13 cellular contexts compared by ENCODE assay signal in the genomic region with DNA sequence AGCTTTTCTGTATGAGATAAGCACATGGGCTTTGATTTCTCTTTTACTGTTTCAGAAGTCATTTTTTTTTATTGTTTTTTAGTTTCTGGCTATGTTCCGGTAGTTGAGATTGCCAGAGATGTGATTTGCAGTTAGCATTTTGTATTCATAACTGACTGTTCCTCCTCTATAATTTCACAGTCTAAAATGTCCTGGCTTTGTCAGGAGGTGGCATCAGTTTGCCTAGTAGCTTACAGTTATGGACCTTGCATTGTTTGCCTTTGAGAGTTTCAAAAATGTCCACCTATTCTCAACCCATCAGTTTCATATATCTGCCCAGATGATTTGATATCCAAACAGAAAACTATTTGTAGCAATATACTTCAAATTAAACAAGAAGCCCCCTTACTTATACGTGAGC. TPM values are rescaled to one million over a fixed set of nuclear protein-coding genes. Genes with fewer than 3 reads are reported as not detected.
A peak's percentile ranks its signal among the peaks of the same experiment; 100 is the strongest.
DNase-seq lines count a peak whose midpoint lies in the region; ATAC-seq and TF ChIP-seq lines count a peak whose summit lies in the region.
"Had no signal": no experiment of that assay in that cellular context is flagged by ENCODE, and none has a peak within 500 bp of the region (broad histone marks: within the 10 kb centered on the region; RNA-seq: fewer than 3 reads in every experiment).

No MANE protein-coding gene starts in this region.

- H3K27me3 ChIP-seq in hepatocyte, result no peaks in the 10 kb centered on the region
- H3K27me3 ChIP-seq: tibial nerve had no signal

- no peak overlapping the region for H3K4me3 ChIP-seq in hepatocyte
- H3K4me3 ChIP-seq: tibial nerve had no signal

- DNase-seq in ACHN (peak; percentile 18), hepatocyte (ENCODE audit: low spot score) (peak; percentile 28)
- no peak for DNase-seq in activated T-cell treated with anti-CD3 and anti-CD28 coated beads, Interleukin-2, amount 50 U/mL, for 4 hours
- DNase-seq: DMS153; stimulated activated CD4-positive, alpha-beta T cell treated with anti-CD3 and anti-CD28 coated beads, Interleukin-2, amount 100 ng/mL, for 24 hours; T-helper 1 cell had no signal

- no peaks in the 10 kb centered on the region for H3K9me3 ChIP-seq in hepatocyte (ENCODE audit: low read depth)
- H3K9me3 ChIP-seq: tibial nerve had no signal

- no peaks in the 10 kb centered on the region for H3K36me3 ChIP-seq in hepatocyte (replicated peaks; ENCODE audit: insufficient read depth, low read depth)
- H3K36me3 ChIP-seq: tibial nerve had no signal

- TF ChIP-seq CTCF in GM12873 (IDR thresholded peaks at IDR 0.05; ENCODE audit: insufficient read depth, low read depth, low read length, missing control alignments), result peak; percentile 23
- peak; percentile 55 for TF ChIP-seq CTCF in hepatocyte (IDR thresholded peaks at IDR 0.05; ENCODE audit: poor library complexity)

- peaks cover 4% of the 10 kb centered on the region for H3K27me3 Mint-ChIP-seq in activated T-cell treated with anti-CD3 and anti-CD28 coated beads, Interleukin-2, amount 50 U/mL, for 4 hours (ENCODE audit: low read depth)

- H3K79me2 ChIP-seq in hepatocyte, result no peaks in the 10 kb centered on the region

- H3K4me3 Mint-ChIP-seq in activated T-cell treated with anti-CD3 and anti-CD28 coated beads, Interleukin-2, amount 50 U/mL, for 4 hours, result no peak overlapping the region

- no peaks in the 10 kb centered on the region for H3K4me1 Mint-ChIP-seq in activated T-cell treated with anti-CD3 and anti-CD28 coated beads, Interleukin-2, amount 50 U/mL, for 4 hours (ENCODE audit: low read depth)

- WGBS in hepatocyte (ENCODE audit: low lambda C conversion rate, missing lambda C conversion rate), result 70% methylated on average over 2 of the region's 2 CpGs

- H2AFZ ChIP-seq in hepatocyte, result no peak overlapping the region

- H3K27ac ChIP-seq in hepatocyte, result no peak overlapping the region
- H3K27ac ChIP-seq: KMS-11, tibial nerve had no signal

- ATAC-seq in SK-N-SH treated with all-trans-retinoic acid at 6 μM for 48 hours (peak; percentile 80), GM18517 (IDR thresholded peaks at IDR 0.05; ENCODE audit: unreplicated experiment) (no peak), HG02759 (IDR thresholded peaks at IDR 0.05; ENCODE audit: unreplicated experiment) (no peak), HG03342 (IDR thresholded peaks at IDR 0.05; ENCODE audit: unreplicated experiment) (no peak)
- no peak for ATAC-seq in activated T-cell treated with anti-CD3 and anti-CD28 coated beads, Interleukin-2, amount 50 U/mL, for 4 hours

- H3K4me2 ChIP-seq in hepatocyte, result no peak overlapping the region
- H3K4me2 ChIP-seq: KMS-11 had no signal

- H3K9me3 Mint-ChIP-seq in activated T-cell treated with anti-CD3 and anti-CD28 coated beads, Interleukin-2, amount 50 U/mL, for 4 hours, result no peaks in the 10 kb centered on the region

- H4K20me1 ChIP-seq in hepatocyte (ENCODE audit: insufficient read depth, poor library complexity, severe bottlenecking), result no peaks in the 10 kb centered on the region

- peaks cover 22% of the 10 kb centered on the region for H3K4me1 ChIP-seq in hepatocyte (ENCODE audit: insufficient read depth)
- H3K4me1 ChIP-seq: tibial nerve had no signal

- no peaks in the 10 kb centered on the region for H3K36me3 Mint-ChIP-seq in activated T-cell treated with anti-CD3 and anti-CD28 coated beads, Interleukin-2, amount 50 U/mL, for 4 hours (ENCODE audit: insufficient read depth)

- in situ Hi-C loops in ACHN (cut with HindIII; ENCODE audit: low pct_ligation_motif_present, low pct_unique_long_range_greater_than_20kb, low sequenced_read_pairs), result no loop called here

- H3K9me2 ChIP-seq in hepatocyte (replicated peaks; ENCODE audit: insufficient read depth), result no peaks in the 10 kb centered on the region

TF ChIP-seq in SK-N-SH treated with all-trans-retinoic acid at 6 μM for 48 hours, 23 proteins besides CTCF, POLR2A, EP300 and RAD21:
- TF ChIP-seq, protein P1, sequence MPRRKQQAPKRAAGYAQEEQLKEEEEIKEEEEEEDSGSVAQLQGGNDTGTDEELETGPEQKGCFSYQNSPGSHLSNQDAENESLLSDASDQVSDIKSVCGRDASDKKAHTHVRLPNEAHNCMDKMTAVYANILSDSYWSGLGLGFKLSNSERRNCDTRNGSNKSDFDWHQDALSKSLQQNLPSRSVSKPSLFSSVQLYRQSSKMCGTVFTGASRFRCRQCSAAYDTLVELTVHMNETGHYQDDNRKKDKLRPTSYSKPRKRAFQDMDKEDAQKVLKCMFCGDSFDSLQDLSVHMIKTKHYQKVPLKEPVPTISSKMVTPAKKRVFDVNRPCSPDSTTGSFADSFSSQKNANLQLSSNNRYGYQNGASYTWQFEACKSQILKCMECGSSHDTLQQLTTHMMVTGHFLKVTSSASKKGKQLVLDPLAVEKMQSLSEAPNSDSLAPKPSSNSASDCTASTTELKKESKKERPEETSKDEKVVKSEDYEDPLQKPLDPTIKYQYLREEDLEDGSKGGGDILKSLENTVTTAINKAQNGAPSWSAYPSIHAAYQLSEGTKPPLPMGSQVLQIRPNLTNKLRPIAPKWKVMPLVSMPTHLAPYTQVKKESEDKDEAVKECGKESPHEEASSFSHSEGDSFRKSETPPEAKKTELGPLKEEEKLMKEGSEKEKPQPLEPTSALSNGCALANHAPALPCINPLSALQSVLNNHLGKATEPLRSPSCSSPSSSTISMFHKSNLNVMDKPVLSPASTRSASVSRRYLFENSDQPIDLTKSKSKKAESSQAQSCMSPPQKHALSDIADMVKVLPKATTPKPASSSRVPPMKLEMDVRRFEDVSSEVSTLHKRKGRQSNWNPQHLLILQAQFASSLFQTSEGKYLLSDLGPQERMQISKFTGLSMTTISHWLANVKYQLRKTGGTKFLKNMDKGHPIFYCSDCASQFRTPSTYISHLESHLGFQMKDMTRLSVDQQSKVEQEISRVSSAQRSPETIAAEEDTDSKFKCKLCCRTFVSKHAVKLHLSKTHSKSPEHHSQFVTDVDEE (CRISPR knock-in tag; IDR thresholded peaks at IDR 0.05), result no peak
- no peak for TF ChIP-seq ZNF565 (CRISPR knock-in tag; conservative IDR thresholded peaks at IDR 0.05; ENCODE audit: low read depth)
- no peak for TF ChIP-seq ZNF70 (CRISPR knock-in tag; IDR thresholded peaks at IDR 0.05)
- no peak for TF ChIP-seq ZNF8 (CRISPR knock-in tag; IDR thresholded peaks at IDR 0.05)
- no peak for TF ChIP-seq ISL1 (CRISPR knock-in tag; IDR thresholded peaks at IDR 0.05)
- TF ChIP-seq, protein P2, sequence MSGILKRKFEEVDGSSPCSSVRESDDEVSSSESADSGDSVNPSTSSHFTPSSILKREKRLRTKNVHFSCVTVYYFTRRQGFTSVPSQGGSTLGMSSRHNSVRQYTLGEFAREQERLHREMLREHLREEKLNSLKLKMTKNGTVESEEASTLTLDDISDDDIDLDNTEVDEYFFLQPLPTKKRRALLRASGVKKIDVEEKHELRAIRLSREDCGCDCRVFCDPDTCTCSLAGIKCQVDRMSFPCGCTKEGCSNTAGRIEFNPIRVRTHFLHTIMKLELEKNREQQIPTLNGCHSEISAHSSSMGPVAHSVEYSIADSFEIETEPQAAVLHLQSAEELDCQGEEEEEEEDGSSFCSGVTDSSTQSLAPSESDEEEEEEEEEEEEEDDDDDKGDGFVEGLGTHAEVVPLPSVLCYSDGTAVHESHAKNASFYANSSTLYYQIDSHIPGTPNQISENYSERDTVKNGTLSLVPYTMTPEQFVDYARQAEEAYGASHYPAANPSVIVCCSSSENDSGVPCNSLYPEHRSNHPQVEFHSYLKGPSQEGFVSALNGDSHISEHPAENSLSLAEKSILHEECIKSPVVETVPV (CRISPR knock-in tag; IDR thresholded peaks at IDR 0.05), result no peak
- no peak for TF ChIP-seq POU6F1 (CRISPR knock-in tag; IDR thresholded peaks at IDR 0.05; ENCODE audit: borderline replicate concordance, low read depth)
- no peak for TF ChIP-seq PPARA (CRISPR knock-in tag; IDR thresholded peaks at IDR 0.05; ENCODE audit: borderline replicate concordance)
- TF ChIP-seq TCF4 (CRISPR knock-in tag; IDR thresholded peaks at IDR 0.05; ENCODE audit: borderline replicate concordance), result no peak
- no peak for TF ChIP-seq CSDC2 (CRISPR knock-in tag; IDR thresholded peaks at IDR 0.05)
- no peak for TF ChIP-seq ZC3H10 (CRISPR knock-in tag; IDR thresholded peaks at IDR 0.05)
- no peak for TF ChIP-seq ZFP3 (CRISPR knock-in tag; IDR thresholded peaks at IDR 0.05)
- TF ChIP-seq, protein P3, sequence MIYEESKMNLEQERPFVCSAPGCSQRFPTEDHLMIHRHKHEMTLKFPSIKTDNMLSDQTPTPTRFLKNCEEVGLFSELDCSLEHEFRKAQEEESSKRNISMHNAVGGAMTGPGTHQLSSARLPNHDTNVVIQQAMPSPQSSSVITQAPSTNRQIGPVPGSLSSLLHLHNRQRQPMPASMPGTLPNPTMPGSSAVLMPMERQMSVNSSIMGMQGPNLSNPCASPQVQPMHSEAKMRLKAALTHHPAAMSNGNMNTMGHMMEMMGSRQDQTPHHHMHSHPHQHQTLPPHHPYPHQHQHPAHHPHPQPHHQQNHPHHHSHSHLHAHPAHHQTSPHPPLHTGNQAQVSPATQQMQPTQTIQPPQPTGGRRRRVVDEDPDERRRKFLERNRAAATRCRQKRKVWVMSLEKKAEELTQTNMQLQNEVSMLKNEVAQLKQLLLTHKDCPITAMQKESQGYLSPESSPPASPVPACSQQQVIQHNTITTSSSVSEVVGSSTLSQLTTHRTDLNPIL (CRISPR knock-in tag; IDR thresholded peaks at IDR 0.05; ENCODE audit: low read depth), result no peak
- TF ChIP-seq GLIS3 (CRISPR knock-in tag; IDR thresholded peaks at IDR 0.05), result no peak
TF ChIP-seq in SK-N-SH treated with all-trans-retinoic acid at 6 μM for 48 hours: peak in this region for 0.

RNA-seq across cellular contexts. Expression of gene ST6GALNAC3, which starts 39.5 kb away (rescaled TPM):
- total RNA-seq in hepatocyte, result 29.4 and 40.5 TPM in 2 replicates
- 33.3 and 37.5 TPM in 2 replicates for polyA plus RNA-seq in hepatocyte
- total RNA-seq in activated T-cell treated with anti-CD3 and anti-CD28 coated beads, Interleukin-2, amount 50 U/mL, for 4 hours, result under 1 TPM; 0.24 to 0.73 (median 0.53) TPM

Comparison
In these comparisons a context has a peak if more than half of its experiments do, and no peak if none do; other contexts are left out.
1. RNA of gene ST6GALNAC3, which starts 39.5 kb away (total RNA-seq): 29.4 to 40.5 TPM in hepatocyte; 0.24 to 0.73 TPM in activated T-cell treated with anti-CD3 and anti-CD28 coated beads, Interleukin-2, amount 50 U/mL, for 4 hours; every median in the first group is over 10 times any median in the second.